ENCODE assay signal across 22 cellular contexts in genomic region chr10:90530526-90530925, GRCh38.
"Had no signal": no experiment of that assay in that cellular context is flagged by ENCODE, and none has a peak within 500 bp of the region (broad histone marks: within the 10 kb centered on the region; RNA-seq: fewer than 3 reads in every experiment).

No MANE protein-coding gene starts in this region.

- H3K9me3 ChIP-seq: esophagus squamous epithelium, gastrocnemius medialis, right atrium auricular region had no signal

- H3K9me3 Mint-ChIP-seq: activated CD4-positive, alpha-beta T cell treated with anti-CD3 and anti-CD28 coated beads, Interleukin-2, amount 10 ng/mL, durations not matched to agents 7 days and 5 days; activated naive CD8-positive, alpha-beta T cell treated with anti-CD3 and anti-CD28 coated beads, Interleukin-2, amount 50 U/mL, for 24 hours; activated T-cell treated with anti-CD3 and anti-CD28 coated beads, Interleukin-2, amount 50 U/mL, for 4 hours; nephron progenitor cell had no signal

- H3K27me3 ChIP-seq: esophagus squamous epithelium, gastrocnemius medialis, right atrium auricular region, tibial artery had no signal

- H3K4me3 ChIP-seq: esophagus squamous epithelium, gastrocnemius medialis, left ventricle myocardium inferior, right atrium auricular region, tibial artery had no signal

- H3K27ac ChIP-seq: esophagus squamous epithelium, gastrocnemius medialis, left ventricle myocardium inferior, right atrium auricular region, tibial artery had no signal

- H3K4me3 Mint-ChIP-seq: activated CD4-positive, alpha-beta T cell treated with anti-CD3 and anti-CD28 coated beads, Interleukin-2, amount 10 ng/mL, durations not matched to agents 7 days and 5 days; activated CD8-positive, alpha-beta T cell treated with anti-CD3 and anti-CD28 coated beads, Interleukin-2, amount 10 ng/mL, durations not matched to agents 7 days and 5 days; activated naive CD4-positive, alpha-beta T cell treated with anti-CD3 and anti-CD28 coated beads for 36 hours; activated naive CD8-positive, alpha-beta T cell treated with anti-CD3 and anti-CD28 coated beads, Interleukin-2, amount 50 U/mL, for 24 hours; activated T-cell treated with anti-CD3 and anti-CD28 coated beads, Interleukin-2, amount 50 U/mL, for 4 hours; nephron progenitor cell had no signal

- H3K4me1 Mint-ChIP-seq: activated CD4-positive, alpha-beta T cell treated with anti-CD3 and anti-CD28 coated beads, Interleukin-2, amount 10 ng/mL, durations not matched to agents 7 days and 5 days; activated naive CD8-positive, alpha-beta T cell treated with anti-CD3 and anti-CD28 coated beads, Interleukin-2, amount 50 U/mL, for 24 hours; nephron progenitor cell had no signal

- H3K27ac Mint-ChIP-seq: activated CD4-positive, alpha-beta T cell treated with anti-CD3 and anti-CD28 coated beads, Interleukin-2, amount 10 ng/mL, durations not matched to agents 7 days and 5 days; activated CD8-positive, alpha-beta T cell treated with anti-CD3 and anti-CD28 coated beads, Interleukin-2, amount 10 ng/mL, durations not matched to agents 7 days and 5 days; activated naive CD4-positive, alpha-beta T cell treated with anti-CD3 and anti-CD28 coated beads for 36 hours; activated naive CD8-positive, alpha-beta T cell treated with anti-CD3 and anti-CD28 coated beads, Interleukin-2, amount 50 U/mL, for 24 hours; nephron progenitor cell; progenitor cell of endocrine pancreas had no signal

- ATAC-seq: activated CD8-positive, alpha-beta T cell treated with anti-CD3 and anti-CD28 coated beads, Interleukin-2, amount 10 ng/mL, durations not matched to agents 7 days and 5 days; activated naive CD8-positive, alpha-beta T cell treated with anti-CD3 and anti-CD28 coated beads, Interleukin-2, amount 50 U/mL, for 24 hours; activated T-cell treated with anti-CD3 and anti-CD28 coated beads, Interleukin-2, amount 50 U/mL, for 4 hours; gastrocnemius medialis; stimulated activated naive CD8-positive, alpha-beta T cell treated with anti-CD3 and anti-CD28 coated beads, Interleukin-15, Interleukin-2, amounts not matched to agents 100 U/mL and 50 U/mL, for 24 hours had no signal

- H3K36me3 ChIP-seq: esophagus squamous epithelium, gastrocnemius medialis, left ventricle myocardium inferior, right atrium auricular region, tibial artery had no signal

- H3K4me1 ChIP-seq: esophagus squamous epithelium, gastrocnemius medialis, left ventricle myocardium inferior, right atrium auricular region, tibial artery had no signal

- DNase-seq: activated CD4-positive, alpha-beta T cell treated with anti-CD3 and anti-CD28 coated beads, Interleukin-2, amount 10 ng/mL, durations not matched to agents 7 days and 5 days; activated CD8-positive, alpha-beta T cell treated with anti-CD3 and anti-CD28 coated beads, Interleukin-2, amount 10 ng/mL, durations not matched to agents 7 days and 5 days; activated naive CD4-positive, alpha-beta T cell treated with anti-CD3 and anti-CD28 coated beads for 36 hours; activated naive CD8-positive, alpha-beta T cell treated with anti-CD3 and anti-CD28 coated beads, Interleukin-2, amount 50 U/mL, for 24 hours; activated T-cell treated with anti-CD3 and anti-CD28 coated beads, Interleukin-2, amount 50 U/mL, for 4 hours; aorta; dermis blood vessel endothelial cell; effector memory CD4-positive, alpha-beta T cell; esophagus squamous epithelium; gastrocnemius medialis; head of caudate nucleus; left ventricle myocardium inferior; mammary epithelial cell; nephron progenitor cell; occipital lobe; stimulated activated CD4-positive, alpha-beta T cell treated with anti-CD3 and anti-CD28 coated beads, Interleukin-2, amount 100 ng/mL, for 24 hours; stimulated activated naive CD8-positive, alpha-beta T cell treated with anti-CD3 and anti-CD28 coated beads, Interleukin-15, Interleukin-2, amounts not matched to agents 100 U/mL and 50 U/mL, for 24 hours; substantia nigra; T-helper 1 cell; tibial artery had no signal

- H3K27me3 Mint-ChIP-seq: activated CD4-positive, alpha-beta T cell treated with anti-CD3 and anti-CD28 coated beads, Interleukin-2, amount 10 ng/mL, durations not matched to agents 7 days and 5 days; progenitor cell of endocrine pancreas had no signal
